ENCODE assay signal across 17 cellular contexts in genomic region chr9:6922124-6922676, GRCh38.
A peak's percentile ranks its signal among the peaks of the same experiment; 100 is the strongest.
DNase-seq lines count a peak whose midpoint lies in the region; ATAC-seq and TF ChIP-seq lines count a peak whose summit lies in the region.
"Had no signal": no experiment of that assay in that cellular context is flagged by ENCODE, and none has a peak within 500 bp of the region (broad histone marks: within the 10 kb centered on the region; RNA-seq: fewer than 3 reads in every experiment).

No MANE protein-coding gene starts in this region.

- in situ Hi-C loops in transverse colon (cut with MboI; ENCODE audit: low pct_ligation_motif_present in 1 of 4, low pct_unique_long_range_greater_than_20kb in 1 of 4, low sequenced_read_pairs in 3 of 4): no loop called here

- 87% methylated on average over 2 of the region's 2 CpGs; no CpG with 5 or more reads in 1 of the 2 donors for WGBS in transverse colon (ENCODE audit: low coverage in 1 of 2), 2 donors

- no peaks in the 10 kb centered on the region for H3K27me3 ChIP-seq in CD4-positive, CD25-positive, alpha-beta regulatory T cell (ENCODE audit: control insufficient read depth, insufficient read depth, low read length)
- H3K27me3 ChIP-seq in GM23338 (ENCODE audit: insufficient read depth): no peaks in the 10 kb centered on the region
- H3K27me3 ChIP-seq in transverse colon: no peaks in the 10 kb centered on the region
- H3K27me3 ChIP-seq: BLaER1 treated with 17β-estradiol and CSF1 and Interleukin-3, amounts not matched to agents 10 nM and 100 nM had no signal

- H3K36me3 ChIP-seq in CD4-positive, CD25-positive, alpha-beta regulatory T cell (ENCODE audit: control insufficient read depth, insufficient read depth, low read length): peaks cover 13% of the 10 kb centered on the region
- H3K36me3 ChIP-seq in GM23338 (ENCODE audit: insufficient read depth) (no peaks in the 10 kb centered on the region), transverse colon (no peaks in the 10 kb centered on the region)

- H3K4me1 ChIP-seq in CD4-positive, CD25-positive, alpha-beta regulatory T cell (ENCODE audit: control insufficient read depth, insufficient read depth, low read length, poor library complexity, severe bottlenecking): no peaks in the 10 kb centered on the region
- H3K4me1 ChIP-seq in GM23338 (ENCODE audit: insufficient read depth) (0 out of 2 replicates have a peak, but pooled peaks cover 3% of the 10 kb centered on the region), transverse colon (no peaks in the 10 kb centered on the region)
- H3K4me1 ChIP-seq: BLaER1 treated with 17β-estradiol and CSF1 and Interleukin-3, amounts not matched to agents 10 nM and 100 nM had no signal

- TF ChIP-seq EP300 in transverse colon (IDR thresholded peaks at IDR 0.05; ENCODE audit: low read depth): no peak

- H3K27me3 Mint-ChIP-seq in CD4-positive, CD25-positive, alpha-beta regulatory T cell: no peaks in the 10 kb centered on the region
- H3K27me3 Mint-ChIP-seq in GM23338 (ENCODE audit: insufficient read depth, low read depth, poor library complexity): peaks cover 2% of the 10 kb centered on the region
- H3K27me3 Mint-ChIP-seq in natural killer cell treated with Interleukin-12 subunit alpha and Interleukin-12 subunit beta and Interleukin-15 and Interleukin-18, amount 100 ng/mL, for 72 hours: no peaks in the 10 kb centered on the region

- TF ChIP-seq POLR2A in transverse colon (IDR thresholded peaks at IDR 0.05): no peak

- peak overlapping the region in 2 of 3 donors; percentile 15 to 53 for H3K27ac Mint-ChIP-seq in CD4-positive, CD25-positive, alpha-beta regulatory T cell
- H3K27ac Mint-ChIP-seq in GM23338: peak overlapping the region; percentile 41; the same call in 1 of the 2 replicates
- peak overlapping the region; percentile 28 to 51 for H3K27ac Mint-ChIP-seq in natural killer cell treated with Interleukin-12 subunit alpha and Interleukin-12 subunit beta and Interleukin-15 and Interleukin-18, amount 100 ng/mL, for 72 hours
- H3K27ac Mint-ChIP-seq: H9 had no signal

- intact Hi-C loops in transverse colon (cut with DNase I; ENCODE audit: low total_unique reads): no loop called here

- 0 out of 2 replicates have a peak, but pooled peaks cover 3% of the 10 kb centered on the region for H3K9me2 ChIP-seq in GM23338 (ENCODE audit: insufficient read depth)

- H3K79me2 ChIP-seq in GM23338 (replicated peaks; ENCODE audit: insufficient read depth): peaks cover 10% of the 10 kb centered on the region

- H2AFZ ChIP-seq in GM23338: no peak overlapping the region

- no peak overlapping the region for H3K4me3 Mint-ChIP-seq in CD4-positive, CD25-positive, alpha-beta regulatory T cell
- no peak overlapping the region for H3K4me3 Mint-ChIP-seq in GM23338
- peak overlapping the region; percentile 54 for H3K4me3 Mint-ChIP-seq in natural killer cell treated with Interleukin-12 subunit alpha and Interleukin-12 subunit beta and Interleukin-15 and Interleukin-18, amount 100 ng/mL, for 72 hours
- H3K4me3 Mint-ChIP-seq: H9 had no signal

- no peak overlapping the region for H3K27ac ChIP-seq in CD4-positive, CD25-positive, alpha-beta regulatory T cell (ENCODE audit: insufficient read depth, low read length, poor library complexity, severe bottlenecking)
- H3K27ac ChIP-seq in GM23338 (ENCODE audit: low read depth) (no peak overlapping the region), transverse colon (no peak overlapping the region)
- H3K27ac ChIP-seq: BLaER1 treated with 17β-estradiol and CSF1 and Interleukin-3, amounts not matched to agents 10 nM and 100 nM had no signal

- H3K9me3 ChIP-seq in CD4-positive, CD25-positive, alpha-beta regulatory T cell (ENCODE audit: control insufficient read depth in 2 of 2, low read length in 2 of 2): no peaks in the 10 kb centered on the region
- H3K9me3 ChIP-seq in transverse colon: no peaks in the 10 kb centered on the region

- no peak for TF ChIP-seq CTCF in GM23338 (conservative IDR thresholded peaks at IDR 0.05; ENCODE audit: low read depth in 2 of 2)
- no peak for TF ChIP-seq CTCF in GM10266 (IDR thresholded peaks at IDR 0.05; ENCODE audit: control insufficient read depth, insufficient read depth, low read depth, missing control alignments)
- no peak for TF ChIP-seq CTCF in transverse colon (IDR thresholded peaks at IDR 0.05)

- H3K4me2 ChIP-seq in GM23338: no peak overlapping the region
- H3K4me2 ChIP-seq: BLaER1 treated with 17β-estradiol and CSF1 and Interleukin-3, amounts not matched to agents 10 nM and 100 nM had no signal

- peaks cover 24 to 54% (median 47%) of the 10 kb centered on the region in 4 donors for H3K4me1 Mint-ChIP-seq in CD4-positive, CD25-positive, alpha-beta regulatory T cell
- H3K4me1 Mint-ChIP-seq in GM23338: peaks cover 12% of the 10 kb centered on the region
- H3K4me1 Mint-ChIP-seq in natural killer cell treated with Interleukin-12 subunit alpha and Interleukin-12 subunit beta and Interleukin-15 and Interleukin-18, amount 100 ng/mL, for 72 hours (ENCODE audit: low read depth in 2 of 2): peaks cover 54 to 57% of the 10 kb centered on the region in 2 donors

- no peaks in the 10 kb centered on the region for H3F3A ChIP-seq in GM23338 (replicated peaks; ENCODE audit: low read depth)

- H3K9me3 Mint-ChIP-seq in CD4-positive, CD25-positive, alpha-beta regulatory T cell: no peaks in the 10 kb centered on the region
- H3K9me3 Mint-ChIP-seq in GM23338: no peaks in the 10 kb centered on the region
- peaks cover 3% of the 10 kb centered on the region for H3K9me3 Mint-ChIP-seq in natural killer cell treated with Interleukin-12 subunit alpha and Interleukin-12 subunit beta and Interleukin-15 and Interleukin-18, amount 100 ng/mL, for 72 hours

- H3K4me3 ChIP-seq in CD4-positive, CD25-positive, alpha-beta regulatory T cell (ENCODE audit: low read depth, low read length): no peak overlapping the region
- H3K4me3 ChIP-seq in GM23338 (no peak overlapping the region), transverse colon (no peak overlapping the region)
- H3K4me3 ChIP-seq: BLaER1 treated with 17β-estradiol and CSF1 and Interleukin-3, amounts not matched to agents 10 nM and 100 nM had no signal

- no peak for ATAC-seq in CD4-positive, CD25-positive, alpha-beta regulatory T cell (ENCODE audit: low read depth in 2 of 2)
- no peak for ATAC-seq in GM23338
- ATAC-seq in natural killer cell treated with Interleukin-12 subunit alpha and Interleukin-12 subunit beta and Interleukin-15 and Interleukin-18, amount 100 ng/mL, for 72 hours: peak; percentile 55 to 67

- H4K20me1 ChIP-seq in GM23338 (replicated peaks; ENCODE audit: insufficient read depth): peaks cover 2% of the 10 kb centered on the region

- DNase-seq in CD4-positive, CD25-positive, alpha-beta regulatory T cell: no peak
- no peak for DNase-seq in GM23338 (ENCODE audit: low spot score)
- DNase-seq in amniotic epithelial cell (ENCODE audit: low read depth): peak; percentile 15
- DNase-seq in natural killer cell treated with Interleukin-12 subunit alpha and Interleukin-12 subunit beta and Interleukin-15 and Interleukin-18, amount 100 ng/mL, for 72 hours (ENCODE audit: low spot score): no peak
- DNase-seq in medulla oblongata (ENCODE audit: extremely low spot score): no peak
- DNase-seq in GM10266 (ENCODE audit: extremely low spot score): no peak
- no peak for DNase-seq in transverse colon
- DNase-seq: H9, KG1, MV-4-11, NCI-H1417, NCI-H187 treated with DMSO at 0.1 percent for 48 hours, NCI-H2227 treated with DMSO at 0.1 percent for 48 hours, NCI-H510A treated with DMSO at 0.1 percent for 48 hours, NCI-H774, SHP77 had no signal

- H3K36me3 Mint-ChIP-seq in CD4-positive, CD25-positive, alpha-beta regulatory T cell: peaks cover 37% of the 10 kb centered on the region
- H3K36me3 Mint-ChIP-seq in GM23338 (ENCODE audit: low read depth): no peaks in the 10 kb centered on the region
- no peaks in the 10 kb centered on the region for H3K36me3 Mint-ChIP-seq in natural killer cell treated with Interleukin-12 subunit alpha and Interleukin-12 subunit beta and Interleukin-15 and Interleukin-18, amount 100 ng/mL, for 72 hours

TF ChIP-seq in GM23338, 12 proteins besides CTCF, POLR2A, EP300 and RAD21:
- no peak for TF ChIP-seq CREB1 (CRISPR knock-in tag; IDR thresholded peaks at IDR 0.05; ENCODE audit: low read depth)
- no peak for TF ChIP-seq NANOG (IDR thresholded peaks at IDR 0.05; ENCODE audit: borderline replicate concordance)

Comparison
In these comparisons a context has a peak if more than half of its experiments do, and no peak if none do; other contexts are left out.
1. ATAC-seq: peak in natural killer cell treated with Interleukin-12 subunit alpha and Interleukin-12 subunit beta and Interleukin-15 and Interleukin-18, amount 100 ng/mL, for 72 hours (2 of 2); none in CD4-positive, CD25-positive, alpha-beta regulatory T cell (0 of 2) and GM23338 (single experiment).
2. Peak in every context shown above with its lines, with median percentiles within 50 percentile points of each other: H3K27ac Mint-ChIP-seq.